Comparison of ENCODE assay signal across 28 cellular contexts in the genomic region with DNA sequence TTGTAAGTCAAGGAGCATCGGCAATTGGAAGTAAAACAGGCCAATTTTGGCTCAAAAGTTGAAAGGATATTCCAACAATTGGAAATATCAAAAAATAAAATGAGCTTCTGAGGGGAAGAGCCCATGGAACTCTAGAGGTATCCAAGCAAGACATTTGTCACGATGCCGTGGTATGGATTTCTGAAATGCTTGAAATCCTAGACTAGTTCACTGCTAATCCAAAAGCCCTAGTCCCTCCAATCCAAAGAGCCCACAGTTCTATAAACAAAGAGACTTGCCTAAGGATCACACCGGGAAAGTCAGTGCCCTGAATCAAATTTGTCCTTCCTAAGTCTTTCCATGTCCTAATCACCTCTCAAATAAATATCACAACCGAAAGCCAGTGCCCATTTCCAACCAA.
"Had no signal": no experiment of that assay in that cellular context is flagged by ENCODE, and none has a peak within 500 bp of the region (broad histone marks: within the 10 kb centered on the region; RNA-seq: fewer than 3 reads in every experiment).

No MANE protein-coding gene starts in this region.

- H3K27me3 ChIP-seq: heart right ventricle, hepatocyte, neural progenitor cell, neutrophil, right lobe of liver, stomach, tibial artery, uterus had no signal

- H3K9me3 ChIP-seq: heart right ventricle, left ventricle myocardium inferior, mucosa of descending colon, neutrophil, psoas muscle, right lobe of liver, stomach, thoracic aorta, tibial artery, uterus had no signal

- H3K4me1 Mint-ChIP-seq: natural killer cell, nephron progenitor cell had no signal

- H3K4me3 Mint-ChIP-seq: naive B cell; natural killer cell; nephron progenitor cell; neural progenitor cell; stimulated activated naive B cell treated with anti-CD40 and anti-IgM and Interleukin-4, amounts not matched to agents 10 μg/mL and 1 μg/mL and 100 μg/mL, for 72 hours; type B pancreatic cell had no signal

- H3K27ac ChIP-seq: heart right ventricle, hepatocyte, left ventricle myocardium inferior, neural progenitor cell, neutrophil, parathyroid adenoma, psoas muscle, right lobe of liver, stomach, thoracic aorta, tibial artery, uterus had no signal

- H3K4me3 ChIP-seq: heart right ventricle, hepatocyte, left ventricle myocardium inferior, lung, mucosa of descending colon, neural progenitor cell, psoas muscle, right lobe of liver, skin epidermis, stomach, thoracic aorta, tibial artery, uterus had no signal

- DNase-seq: heart right ventricle; islet precursor cell; left ventricle myocardium inferior; midbrain; mucosa of descending colon; naive B cell; natural killer cell; nephron progenitor cell; occipital lobe; psoas muscle; right lobe of liver; stimulated activated CD4-positive, alpha-beta T cell treated with anti-CD3 and anti-CD28 coated beads, Interleukin-12 subunit alpha, Interleukin-12 subunit beta, amount 100 ng/mL, for 4 hours; stimulated activated CD4-positive, alpha-beta T cell treated with anti-CD3 and anti-CD28 coated beads, Interleukin-15, amount 100 ng/mL, for 24 hours; stimulated activated CD4-positive, alpha-beta T cell treated with anti-CD3 and anti-CD28 coated beads, Interleukin-2, amount 100 ng/mL, for 24 hours; stimulated activated CD4-positive, alpha-beta T cell treated with anti-CD3 and anti-CD28 coated beads, Interleukin-4, amount 100 ng/mL, for 1 hour; stimulated activated naive B cell treated with anti-CD40 and anti-IgM and Interleukin-4, amounts not matched to agents 10 μg/mL and 1 μg/mL and 100 μg/mL, for 72 hours; stimulated activated naive CD8-positive, alpha-beta T cell treated with anti-CD3 and anti-CD28 coated beads, Interleukin-15, Interleukin-2, amounts not matched to agents 100 U/mL and 50 U/mL, for 24 hours; stomach; tibial artery; uterus had no signal

- H3K4me2 ChIP-seq: hepatocyte, neural progenitor cell had no signal

- H3K9me3 Mint-ChIP-seq: natural killer cell; neural progenitor cell; stimulated activated naive B cell treated with anti-CD40 and anti-IgM and Interleukin-4, amounts not matched to agents 10 μg/mL and 1 μg/mL and 100 μg/mL, for 72 hours had no signal

- H3K27ac Mint-ChIP-seq: naive B cell; natural killer cell; nephron progenitor cell; neural progenitor cell; stimulated activated naive B cell treated with anti-CD40 and anti-IgM and Interleukin-4, amounts not matched to agents 10 μg/mL and 1 μg/mL and 100 μg/mL, for 72 hours; type B pancreatic cell had no signal

- H3K27me3 Mint-ChIP-seq: stimulated activated naive B cell treated with anti-CD40 and anti-IgM and Interleukin-4, amounts not matched to agents 10 μg/mL and 1 μg/mL and 100 μg/mL, for 72 hours; type B pancreatic cell had no signal

- H3K9ac ChIP-seq: neural progenitor cell, parathyroid adenoma had no signal

- H2AFZ ChIP-seq: hepatocyte, neural progenitor cell, parathyroid adenoma had no signal

- H3K36me3 Mint-ChIP-seq: naive B cell; natural killer cell; neural progenitor cell; stimulated activated naive B cell treated with anti-CD40 and anti-IgM and Interleukin-4, amounts not matched to agents 10 μg/mL and 1 μg/mL and 100 μg/mL, for 72 hours had no signal

- H3K4me1 ChIP-seq: neural progenitor cell, parathyroid adenoma, psoas muscle, right lobe of liver, uterus had no signal

- ATAC-seq: heart right ventricle; mucosa of descending colon; natural killer cell; psoas muscle; right lobe of liver; stimulated activated naive B cell treated with anti-CD40 and anti-IgM and Interleukin-4, amounts not matched to agents 10 μg/mL and 1 μg/mL and 100 μg/mL, for 72 hours; stimulated activated naive CD8-positive, alpha-beta T cell treated with anti-CD3 and anti-CD28 coated beads, Interleukin-15, Interleukin-2, amounts not matched to agents 100 U/mL and 50 U/mL, for 24 hours had no signal

- H3K36me3 ChIP-seq: heart right ventricle, left ventricle myocardium inferior, neural progenitor cell, neutrophil, right lobe of liver, stomach, thoracic aorta, tibial artery, uterus had no signal

- H3K79me2 ChIP-seq: hepatocyte, parathyroid adenoma had no signal
